1 cellular context compared by ENCODE assay signal in the genomic region with DNA sequence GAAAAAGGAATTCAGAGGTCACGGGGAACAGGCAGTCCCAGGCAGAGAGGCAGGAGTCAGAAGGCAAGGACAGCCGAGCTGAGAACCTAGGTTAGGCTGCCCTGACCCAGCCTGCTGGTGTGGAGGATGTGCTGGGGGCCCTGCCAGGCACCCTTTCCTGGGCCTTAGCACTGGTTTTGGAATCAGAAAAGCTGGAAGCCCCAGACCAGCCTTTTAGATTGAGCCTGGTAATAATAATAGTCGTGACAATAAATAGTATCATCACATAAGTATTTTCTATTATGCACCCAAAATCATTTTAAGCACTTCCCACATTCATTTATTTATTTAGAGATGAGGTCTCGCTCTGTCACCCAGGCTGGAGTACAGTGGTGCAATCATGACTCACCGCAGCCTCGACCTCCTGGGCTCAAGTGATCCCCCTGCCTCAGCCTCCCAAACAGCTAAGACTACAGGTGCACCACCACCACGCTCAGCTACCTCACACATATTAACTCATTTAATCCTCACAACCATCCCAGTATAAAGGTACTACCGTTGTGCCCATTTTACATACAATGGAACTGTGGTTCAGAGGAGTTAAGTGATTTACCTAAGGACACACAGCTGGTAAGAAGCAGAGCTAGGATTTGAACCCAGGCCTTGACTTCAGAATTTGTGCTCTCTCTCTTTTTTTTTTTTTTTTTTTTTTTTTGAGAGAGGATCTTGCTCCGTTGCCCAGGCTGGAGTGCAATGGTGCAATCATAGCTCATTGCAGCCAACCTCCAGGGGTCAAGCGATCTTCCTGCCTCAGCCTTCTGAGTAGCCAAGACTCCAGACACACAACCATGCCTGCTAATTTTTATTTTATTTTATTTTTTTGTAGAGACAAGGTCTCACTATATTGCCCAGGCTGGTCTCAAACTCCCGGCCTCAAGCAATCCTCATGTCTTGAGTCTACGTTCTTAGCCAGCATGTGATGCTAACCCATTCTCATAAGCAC.
TF ChIP-seq lines count a peak whose summit lies in the region.

No MANE protein-coding gene starts in this region.

TF ChIP-seq in K562, 482 proteins besides CTCF, POLR2A, EP300 and RAD21 (continued from another document):
- TF ChIP-seq ATF3 (IDR thresholded peaks at IDR 0.05) (peak; percentile 47; the same call in 1 of the 2 replicates), ATF3 (CRISPR knock-in tag; conservative IDR thresholded peaks at IDR 0.05) (no peak), ZSCAN29 (IDR thresholded peaks at IDR 0.05) (no peak)
